In the genomic region with DNA sequence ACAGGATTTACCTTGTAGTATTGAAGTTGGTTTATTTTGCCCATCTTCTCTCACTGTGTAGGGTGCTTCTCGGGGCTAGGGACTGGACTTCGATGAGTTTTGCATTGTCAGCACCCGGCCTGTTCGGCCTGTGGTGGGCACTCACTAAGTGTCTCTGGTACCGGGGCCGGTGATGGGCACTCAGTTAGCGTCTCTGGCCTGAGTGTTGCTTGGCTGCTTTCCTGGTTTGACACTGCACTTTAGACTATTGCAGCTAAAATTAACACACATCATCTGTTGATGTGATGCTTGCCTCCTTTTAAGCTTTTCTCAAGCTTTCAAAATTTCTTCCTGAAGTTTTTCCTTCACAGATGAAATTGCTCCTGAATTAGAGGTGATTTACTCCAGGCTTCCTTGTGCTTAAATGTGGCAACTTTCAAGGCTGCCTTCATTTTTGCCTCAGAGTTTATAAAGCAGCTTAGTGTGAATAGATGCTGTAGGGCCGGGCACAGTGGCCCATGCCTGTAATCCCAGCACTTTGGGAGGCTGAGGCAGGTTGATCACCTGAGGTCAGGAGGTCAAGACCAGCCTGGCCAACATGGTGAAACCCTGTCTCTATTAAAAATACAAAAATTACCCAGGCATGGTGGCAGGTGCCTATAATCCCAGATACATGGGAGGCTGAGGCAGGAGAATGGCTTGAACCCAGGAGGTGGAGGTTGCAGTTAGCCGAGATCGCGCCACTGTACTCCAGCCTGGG, we compare ENCODE assay signal across 16 cellular contexts. TPM values are rescaled to one million over a fixed set of nuclear protein-coding genes. Genes with fewer than 3 reads are reported as not detected.
A peak's percentile ranks its signal among the peaks of the same experiment; 100 is the strongest.
DNase-seq lines count a peak whose midpoint lies in the region; ATAC-seq and TF ChIP-seq lines count a peak whose summit lies in the region.
"Had no signal": no experiment of that assay in that cellular context is flagged by ENCODE, and none has a peak within 500 bp of the region (broad histone marks: within the 10 kb centered on the region; RNA-seq: fewer than 3 reads in every experiment).

No MANE protein-coding gene starts in this region.

- peak overlapping the region in 6 of 7 donors; percentile 35 to 78 (median 46) for H3K4me3 Mint-ChIP-seq in CD8-positive, alpha-beta memory T cell
- H3K4me3 Mint-ChIP-seq in activated CD8-positive, alpha-beta T cell treated with anti-CD3 and anti-CD28 coated beads, Interleukin-2, amount 10 ng/mL, durations not matched to agents 7 days and 5 days: peak overlapping the region; percentile 40
- H3K4me3 Mint-ChIP-seq: IgD-negative memory B cell; stimulated activated naive CD8-positive, alpha-beta T cell treated with anti-CD3 and anti-CD28 coated beads, Interleukin-15, Interleukin-2, amounts not matched to agents 100 ng/mL and 50 ng/mL, for 24 hours had no signal

- ATAC-seq in GM21529 (IDR thresholded peaks at IDR 0.05; ENCODE audit: unreplicated experiment): peak; percentile 15
- peak; percentile 6 for ATAC-seq in activated CD8-positive, alpha-beta T cell treated with anti-CD3 and anti-CD28 coated beads, Interleukin-2, amount 10 ng/mL, durations not matched to agents 7 days and 5 days
- peak; percentile 93 for ATAC-seq in left lobe of liver
- no peak for ATAC-seq in GM21619 (IDR thresholded peaks at IDR 0.05; ENCODE audit: unreplicated experiment)

- no peaks in the 10 kb centered on the region for H3K9me3 Mint-ChIP-seq in CD8-positive, alpha-beta memory T cell
- no peaks in the 10 kb centered on the region for H3K9me3 Mint-ChIP-seq in activated CD8-positive, alpha-beta T cell treated with anti-CD3 and anti-CD28 coated beads, Interleukin-2, amount 10 ng/mL, durations not matched to agents 7 days and 5 days (ENCODE audit: insufficient read depth)
- H3K9me3 Mint-ChIP-seq: IgD-negative memory B cell; stimulated activated naive CD8-positive, alpha-beta T cell treated with anti-CD3 and anti-CD28 coated beads, Interleukin-15, Interleukin-2, amounts not matched to agents 100 ng/mL and 50 ng/mL, for 24 hours had no signal

- H3K27me3 Mint-ChIP-seq in CD8-positive, alpha-beta memory T cell: no peaks in the 10 kb centered on the region
- H3K27me3 Mint-ChIP-seq in activated CD8-positive, alpha-beta T cell treated with anti-CD3 and anti-CD28 coated beads, Interleukin-2, amount 10 ng/mL, durations not matched to agents 7 days and 5 days (ENCODE audit: low read depth): no peaks in the 10 kb centered on the region
- H3K27me3 Mint-ChIP-seq: IgD-negative memory B cell; progenitor cell of endocrine pancreas; stimulated activated naive CD8-positive, alpha-beta T cell treated with anti-CD3 and anti-CD28 coated beads, Interleukin-15, Interleukin-2, amounts not matched to agents 100 ng/mL and 50 ng/mL, for 24 hours had no signal

- no peaks in the 10 kb centered on the region for H3K9me3 ChIP-seq in CD8-positive, alpha-beta memory T cell (ENCODE audit: low read length)
- H3K9me3 ChIP-seq: SJCRH30 had no signal

- CTCF ChIA-PET in CD8-positive, alpha-beta memory T cell (lab: Charles Lee): interaction anchor here (0.7 to 2.6 kb wide), 2 partner anchors 56 to 873 kb away, joined by 3 to 9 read pairs; no protein-coding TSS in a partner anchor
- CTCF ChIA-PET in activated CD8-positive, alpha-beta T cell treated with anti-CD3 and anti-CD28 coated beads, Interleukin-2, amount 10 ng/mL, durations not matched to agents 7 days and 5 days (lab: Charles Lee): interaction anchor here (2.1 to 3.4 kb wide), 5 partner anchors 10 to 48 kb away, joined by 5 to 16 read pairs (median 11); no protein-coding TSS in a partner anchor

- peaks cover 6 to 27% (median 7%) of the 10 kb centered on the region in 3 donors for H3K36me3 Mint-ChIP-seq in CD8-positive, alpha-beta memory T cell
- peaks cover 21% of the 10 kb centered on the region for H3K36me3 Mint-ChIP-seq in activated CD8-positive, alpha-beta T cell treated with anti-CD3 and anti-CD28 coated beads, Interleukin-2, amount 10 ng/mL, durations not matched to agents 7 days and 5 days (ENCODE audit: low read depth)

- peaks cover 31 to 39% (median 37%) of the 10 kb centered on the region in 3 donors for H3K4me1 Mint-ChIP-seq in CD8-positive, alpha-beta memory T cell
- H3K4me1 Mint-ChIP-seq in activated CD8-positive, alpha-beta T cell treated with anti-CD3 and anti-CD28 coated beads, Interleukin-2, amount 10 ng/mL, durations not matched to agents 7 days and 5 days (ENCODE audit: low read depth): peaks cover 29% of the 10 kb centered on the region

- TF ChIP-seq CTCF in GM10266 (IDR thresholded peaks at IDR 0.05; ENCODE audit: control insufficient read depth, insufficient read depth, low read depth, missing control alignments): no peak

- peak overlapping the region; percentile 29 to 85 (median 72) for H3K27ac Mint-ChIP-seq in CD8-positive, alpha-beta memory T cell
- H3K27ac Mint-ChIP-seq in activated CD8-positive, alpha-beta T cell treated with anti-CD3 and anti-CD28 coated beads, Interleukin-2, amount 10 ng/mL, durations not matched to agents 7 days and 5 days: peak overlapping the region; percentile 80
- H3K27ac Mint-ChIP-seq: IgD-negative memory B cell; progenitor cell of endocrine pancreas; stimulated activated naive CD8-positive, alpha-beta T cell treated with anti-CD3 and anti-CD28 coated beads, Interleukin-15, Interleukin-2, amounts not matched to agents 100 ng/mL and 50 ng/mL, for 24 hours had no signal

- DNase-seq in CD8-positive, alpha-beta memory T cell: no peak
- DNase-seq in activated CD8-positive, alpha-beta T cell treated with anti-CD3 and anti-CD28 coated beads, Interleukin-2, amount 10 ng/mL, durations not matched to agents 7 days and 5 days: no peak
- DNase-seq in left lobe of liver (ENCODE audit: low spot score): no peak
- no peak for DNase-seq in NCI-H2227 treated with DMSO at 0.1 percent for 48 hours (lab: John Stamatoyannopoulos, UW)
- DNase-seq in GM10266 (ENCODE audit: extremely low spot score): no peak
- no peak for DNase-seq in A172 (ENCODE audit: low spot score)
- DNase-seq: erythroblast; NCI-H146; NCI-H82; SJCRH30; stimulated activated CD4-positive, alpha-beta T cell treated with anti-CD3 and anti-CD28 coated beads, Interleukin-2, amount 100 ng/mL, for 48 hours had no signal

- H3K4me3 ChIP-seq in CD8-positive, alpha-beta memory T cell (ENCODE audit: low read length): no peak overlapping the region
- H3K4me3 ChIP-seq: SJCRH30 had no signal

- peak overlapping the region; percentile 17 for H3K27ac ChIP-seq in CD8-positive, alpha-beta memory T cell (ENCODE audit: low read depth, low read length)
- H3K27ac ChIP-seq: SJCRH30 had no signal

- peaks cover 18% of the 10 kb centered on the region for H3K4me1 ChIP-seq in CD8-positive, alpha-beta memory T cell (ENCODE audit: insufficient read depth, low read length)
- H3K4me1 ChIP-seq: SJCRH30 had no signal

- no peaks in the 10 kb centered on the region for H3K36me3 ChIP-seq in CD8-positive, alpha-beta memory T cell (ENCODE audit: insufficient read depth, low read length)

- no peaks in the 10 kb centered on the region for H3K27me3 ChIP-seq in CD8-positive, alpha-beta memory T cell (ENCODE audit: insufficient read depth, low read length, poor library complexity, severe bottlenecking)
- H3K27me3 ChIP-seq: SJCRH30 had no signal

- POLR2A ChIA-PET in CD8-positive, alpha-beta memory T cell (lab: Charles Lee): interaction anchor here (0.5 to 2.4 kb wide), 5 partner anchors 8 to 38 kb away, joined by 3 to 10 read pairs (median 3); no protein-coding TSS in a partner anchor
- POLR2A ChIA-PET in activated CD8-positive, alpha-beta T cell treated with anti-CD3 and anti-CD28 coated beads, Interleukin-2, amount 10 ng/mL, durations not matched to agents 7 days and 5 days (lab: Charles Lee): no interaction called here

RNA-seq across cellular contexts. Expression of a gene that starts 41.7 kb away (rescaled TPM):
- total RNA-seq in CD8-positive, alpha-beta memory T cell: 10 to 100 TPM; 26.9 to 32.1 TPM
- polyA plus RNA-seq in CD8-positive, alpha-beta memory T cell: 50.1 TPM
- total RNA-seq in activated CD8-positive, alpha-beta T cell treated with anti-CD3 and anti-CD28 coated beads, Interleukin-2, amount 10 ng/mL, durations not matched to agents 7 days and 5 days: 10 to 100 TPM; 29.6 to 33.9 TPM
- total RNA-seq in left lobe of liver: 27.1 TPM
- 47.7 and 68.4 TPM in 2 replicates for total RNA-seq in A172 (2014; rRNA removed; shearing (Covaris generic))
